Comparison of ENCODE assay signal across 18 cellular contexts in the genomic region with DNA sequence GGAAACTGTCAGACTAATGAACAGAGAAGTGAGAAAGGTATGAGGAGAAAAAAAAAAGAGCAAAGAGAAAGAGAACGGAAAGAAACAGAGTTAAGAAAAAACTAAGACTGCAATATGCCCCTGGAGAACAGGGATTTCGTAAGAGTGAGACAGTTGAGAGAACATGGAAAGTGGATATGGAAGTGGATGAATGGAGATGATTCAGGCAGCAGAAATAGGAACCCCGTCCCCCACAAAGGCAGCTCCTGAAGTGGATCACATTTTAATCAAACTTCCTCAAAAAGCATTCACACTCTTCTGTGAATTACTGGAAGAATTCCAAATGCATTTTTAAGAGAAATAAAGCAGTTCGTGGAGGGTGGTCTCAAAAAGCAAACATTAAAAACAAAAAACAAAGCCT.
DNase-seq lines count a peak whose midpoint lies in the region; ATAC-seq and TF ChIP-seq lines count a peak whose summit lies in the region.
"Had no signal": no experiment of that assay in that cellular context is flagged by ENCODE, and none has a peak within 500 bp of the region (broad histone marks: within the 10 kb centered on the region; RNA-seq: fewer than 3 reads in every experiment).

No MANE protein-coding gene starts in this region.

- no peak overlapping the region for H2BK120ac ChIP-seq in neuronal stem cell (ENCODE audit: low read depth, low read length)

- H3K4me3 Mint-ChIP-seq in activated CD4-positive, alpha-beta memory T cell treated with anti-CD3 and anti-CD28 coated beads for 36 hours, result no peak overlapping the region
- H3K4me3 Mint-ChIP-seq in activated CD8-positive, alpha-beta T cell treated with anti-CD3 and anti-CD28 coated beads, Interleukin-2, amount 10 ng/mL, durations not matched to agents 7 days and 5 days, result no peak overlapping the region
- H3K4me3 Mint-ChIP-seq: activated naive CD8-positive, alpha-beta T cell treated with anti-CD3 and anti-CD28 coated beads, Interleukin-2, amount 50 U/mL, for 24 hours; activated T-cell treated with anti-CD3 and anti-CD28 coated beads, Interleukin-2, amount 50 U/mL, for 24 hours; stimulated activated memory B cell treated with anti-CD40 and anti-IgM and Interleukin-4, amounts not matched to agents 10 μg/mL and 1 μg/mL and 100 μg/mL, for 72 hours had no signal

- H3K23ac ChIP-seq in neuronal stem cell (ENCODE audit: low read depth, low read length, poor library complexity), result no peak overlapping the region

- peak; percentile 83 for DNase-seq in CD1c-positive myeloid dendritic cell (ENCODE audit: extremely low spot score)
- peak; percentile 83 for DNase-seq in fibroblast of mammary gland (ENCODE audit: low read depth)
- DNase-seq in neuronal stem cell (ENCODE audit: low spot score), result no peak
- DNase-seq in activated CD4-positive, alpha-beta memory T cell treated with anti-CD3 and anti-CD28 coated beads for 36 hours, result no peak
- no peak for DNase-seq in activated CD8-positive, alpha-beta T cell treated with anti-CD3 and anti-CD28 coated beads, Interleukin-2, amount 10 ng/mL, durations not matched to agents 7 days and 5 days
- DNase-seq: activated naive CD8-positive, alpha-beta T cell treated with anti-CD3 and anti-CD28 coated beads, Interleukin-2, amount 50 U/mL, for 24 hours; activated T-cell treated with anti-CD3 and anti-CD28 coated beads, Interleukin-2, amount 50 U/mL, for 24 hours; gastrocnemius medialis; NCI-H2171; stimulated activated CD4-positive, alpha-beta T cell treated with anti-CD3 and anti-CD28 coated beads, Interleukin-2, amount 100 ng/mL, for 48 hours; SW 1271; uterus had no signal

- H3K27me3 Mint-ChIP-seq in activated CD4-positive, alpha-beta memory T cell treated with anti-CD3 and anti-CD28 coated beads for 36 hours, result peaks cover 2% of the 10 kb centered on the region
- H3K27me3 Mint-ChIP-seq in activated CD8-positive, alpha-beta T cell treated with anti-CD3 and anti-CD28 coated beads, Interleukin-2, amount 10 ng/mL, durations not matched to agents 7 days and 5 days (ENCODE audit: low read depth), result no peaks in the 10 kb centered on the region

- H3K9ac ChIP-seq in OCI-LY3 (ENCODE audit: low read length) (no peak overlapping the region), neuronal stem cell (ENCODE audit: low read depth, low read length, poor library complexity) (no peak overlapping the region)

- POLR2A ChIA-PET in activated CD4-positive, alpha-beta memory T cell treated with anti-CD3 and anti-CD28 coated beads for 36 hours (lab: Charles Lee), result no interaction called here
- POLR2A ChIA-PET in activated CD8-positive, alpha-beta T cell treated with anti-CD3 and anti-CD28 coated beads, Interleukin-2, amount 10 ng/mL, durations not matched to agents 7 days and 5 days (lab: Charles Lee), result no interaction called here

- H3K27me3 ChIP-seq in OCI-LY3 (ENCODE audit: low read depth, low read length) (no peaks in the 10 kb centered on the region), neuronal stem cell (ENCODE audit: control insufficient read depth in 3 of 3, insufficient read depth in 3 of 3, low read depth in 1 of 3, low read length in 3 of 3) (no peaks in the 10 kb centered on the region)
- H3K27me3 ChIP-seq: gastrocnemius medialis, uterus had no signal

- TF ChIP-seq CTCF in OCI-LY3 (IDR thresholded peaks at IDR 0.05; ENCODE audit: low read depth, low read length) (no peak), fibroblast of mammary gland (conservative IDR thresholded peaks at IDR 0.05; ENCODE audit: control insufficient read depth, insufficient read depth, low read depth, low read length) (no peak)

- no peak overlapping the region for H4K8ac ChIP-seq in neuronal stem cell (ENCODE audit: low read depth, low read length)

- peaks cover 8% of the 10 kb centered on the region for H3K4me1 ChIP-seq in OCI-LY3 (ENCODE audit: low read length)
- H3K4me1 ChIP-seq in neuronal stem cell (ENCODE audit: control insufficient read depth in 2 of 2, insufficient read depth in 1 of 2, low read depth in 1 of 2, low read length in 2 of 2), result peaks cover 3 to 13% of the 10 kb centered on the region in 2 donors
- H3K4me1 ChIP-seq: gastrocnemius medialis, uterus had no signal

- no peak overlapping the region for H4K91ac ChIP-seq in neuronal stem cell (ENCODE audit: low read depth, low read length, poor library complexity)

- H3K4ac ChIP-seq in neuronal stem cell (ENCODE audit: low read length), result no peak overlapping the region

- H3K4me2 ChIP-seq in OCI-LY3 (ENCODE audit: low read length) (peak overlapping the region; percentile 43), neuronal stem cell (ENCODE audit: insufficient read depth, low read length, poor library complexity, severe bottlenecking) (no peak overlapping the region)

- H2AK5ac ChIP-seq in neuronal stem cell (ENCODE audit: low read depth, low read length), result no peak overlapping the region

- no peaks in the 10 kb centered on the region for H3K9me3 Mint-ChIP-seq in activated CD4-positive, alpha-beta memory T cell treated with anti-CD3 and anti-CD28 coated beads for 36 hours
- H3K9me3 Mint-ChIP-seq in activated CD8-positive, alpha-beta T cell treated with anti-CD3 and anti-CD28 coated beads, Interleukin-2, amount 10 ng/mL, durations not matched to agents 7 days and 5 days (ENCODE audit: insufficient read depth), result no peaks in the 10 kb centered on the region
- H3K9me3 Mint-ChIP-seq: activated T-cell treated with anti-CD3 and anti-CD28 coated beads, Interleukin-2, amount 50 U/mL, for 24 hours had no signal

- no peaks in the 10 kb centered on the region for H4K20me1 ChIP-seq in OCI-LY3 (ENCODE audit: insufficient read depth, low read length)

- H2BK15ac ChIP-seq in neuronal stem cell (ENCODE audit: low read length), result no peak overlapping the region

- H3K18ac ChIP-seq in neuronal stem cell (ENCODE audit: low read length), result no peak overlapping the region

- ATAC-seq in GM18511 (IDR thresholded peaks at IDR 0.05; ENCODE audit: unreplicated experiment) (no peak), HG03139 (IDR thresholded peaks at IDR 0.05; ENCODE audit: unreplicated experiment) (no peak)
- ATAC-seq in activated CD8-positive, alpha-beta T cell treated with anti-CD3 and anti-CD28 coated beads, Interleukin-2, amount 10 ng/mL, durations not matched to agents 7 days and 5 days, result no peak
- ATAC-seq: activated CD4-positive, CD25-positive, alpha-beta regulatory T cell treated with anti-CD3 and anti-CD28 coated beads, Interleukin-2, amount 50 U/mL, for 24 hours; activated naive CD8-positive, alpha-beta T cell treated with anti-CD3 and anti-CD28 coated beads, Interleukin-2, amount 50 U/mL, for 24 hours; gastrocnemius medialis; stimulated activated memory B cell treated with anti-CD40 and anti-IgM and Interleukin-4, amounts not matched to agents 10 μg/mL and 1 μg/mL and 100 μg/mL, for 72 hours had no signal

- no peak overlapping the region for H3K27ac Mint-ChIP-seq in activated CD4-positive, alpha-beta memory T cell treated with anti-CD3 and anti-CD28 coated beads for 36 hours
- no peak overlapping the region for H3K27ac Mint-ChIP-seq in activated CD8-positive, alpha-beta T cell treated with anti-CD3 and anti-CD28 coated beads, Interleukin-2, amount 10 ng/mL, durations not matched to agents 7 days and 5 days
- H3K27ac Mint-ChIP-seq: activated naive CD8-positive, alpha-beta T cell treated with anti-CD3 and anti-CD28 coated beads, Interleukin-2, amount 50 U/mL, for 24 hours; activated T-cell treated with anti-CD3 and anti-CD28 coated beads, Interleukin-2, amount 50 U/mL, for 24 hours; stimulated activated memory B cell treated with anti-CD40 and anti-IgM and Interleukin-4, amounts not matched to agents 10 μg/mL and 1 μg/mL and 100 μg/mL, for 72 hours had no signal

- CTCF ChIA-PET in activated CD4-positive, alpha-beta memory T cell treated with anti-CD3 and anti-CD28 coated beads for 36 hours (lab: Charles Lee), result interaction anchor here (1.5 kb wide), 1 partner anchor 14 kb away, joined by 4 read pairs; no protein-coding TSS in a partner anchor
- CTCF ChIA-PET in activated CD8-positive, alpha-beta T cell treated with anti-CD3 and anti-CD28 coated beads, Interleukin-2, amount 10 ng/mL, durations not matched to agents 7 days and 5 days (lab: Charles Lee), result no interaction called here

- H2AFZ ChIP-seq in OCI-LY3 (ENCODE audit: low read depth, low read length) (peak overlapping the region; percentile 24; the same call in 1 of the 2 replicates), neuronal stem cell (ENCODE audit: low read length) (peak overlapping the region; percentile 50)

- no peaks in the 10 kb centered on the region for H3K9me3 ChIP-seq in OCI-LY3 (ENCODE audit: insufficient read depth, low read length)
- peaks cover 0 to 1% of the 10 kb centered on the region in 2 donors for H3K9me3 ChIP-seq in neuronal stem cell (replicated peaks in 1 of 2; ENCODE audit: control insufficient read depth in 2 of 2, insufficient read depth in 1 of 2, low read depth in 1 of 2, low read length in 2 of 2)
- H3K9me3 ChIP-seq: gastrocnemius medialis, uterus had no signal

- no peaks in the 10 kb centered on the region for H3K79me2 ChIP-seq in OCI-LY3 (ENCODE audit: low read length)

- no peaks in the 10 kb centered on the region for H3K79me1 ChIP-seq in neuronal stem cell (ENCODE audit: low read depth, low read length)

- no peak overlapping the region for H3K14ac ChIP-seq in neuronal stem cell (ENCODE audit: low read length)

- no peak overlapping the region for H2BK12ac ChIP-seq in neuronal stem cell (ENCODE audit: low read length)

- intact Hi-C loops in activated CD4-positive, alpha-beta memory T cell treated with anti-CD3 and anti-CD28 coated beads for 36 hours (cut with micrococcal nuclease), result no loop called here

- no peak overlapping the region for H2BK5ac ChIP-seq in neuronal stem cell (ENCODE audit: low read length)

- no peaks in the 10 kb centered on the region for H3K4me1 Mint-ChIP-seq in activated CD4-positive, alpha-beta memory T cell treated with anti-CD3 and anti-CD28 coated beads for 36 hours (ENCODE audit: low read depth)
- no peaks in the 10 kb centered on the region for H3K4me1 Mint-ChIP-seq in activated CD8-positive, alpha-beta T cell treated with anti-CD3 and anti-CD28 coated beads, Interleukin-2, amount 10 ng/mL, durations not matched to agents 7 days and 5 days (ENCODE audit: low read depth)
- H3K4me1 Mint-ChIP-seq: activated naive CD8-positive, alpha-beta T cell treated with anti-CD3 and anti-CD28 coated beads, Interleukin-2, amount 50 U/mL, for 24 hours had no signal

- H3K27ac ChIP-seq in OCI-LY3 (ENCODE audit: low read length), result no peak overlapping the region
- no peak overlapping the region for H3K27ac ChIP-seq in neuronal stem cell (replicated peaks; ENCODE audit: low read length)
- H3K27ac ChIP-seq: C4-2B, gastrocnemius medialis, uterus had no signal

- no CpG with 5 or more reads among the region's 4 CpGs for WGBS in neuronal stem cell (ENCODE audit: extremely low coverage in 2 of 2, insufficient read length in 2 of 2, insufficient replicate concordance in 1 of 2), 2 donors

- no peaks in the 10 kb centered on the region for H3K36me3 ChIP-seq in OCI-LY3 (replicated peaks; ENCODE audit: low read depth, low read length)
- H3K36me3 ChIP-seq in neuronal stem cell (replicated peaks in 1 of 2; ENCODE audit: control insufficient read depth in 2 of 2, insufficient read depth in 2 of 2, low read length in 2 of 2), result no peaks in the 10 kb centered on the region
- H3K36me3 ChIP-seq: gastrocnemius medialis, uterus had no signal

- H3K4me3 ChIP-seq in OCI-LY3 (ENCODE audit: low read length), result 0 out of 2 replicates have a peak overlapping the region, but pooled peaks have one; percentile 27
- H3K4me3 ChIP-seq in fibroblast of mammary gland (ENCODE audit: control insufficient read depth, low read depth, low read length), result no peak overlapping the region
- no peak overlapping the region for H3K4me3 ChIP-seq in neuronal stem cell (ENCODE audit: low read length in 2 of 2)
- H3K4me3 ChIP-seq: gastrocnemius medialis, uterus had no signal

- no peaks in the 10 kb centered on the region for H3K36me3 Mint-ChIP-seq in activated CD4-positive, alpha-beta memory T cell treated with anti-CD3 and anti-CD28 coated beads for 36 hours
- no peaks in the 10 kb centered on the region for H3K36me3 Mint-ChIP-seq in activated CD8-positive, alpha-beta T cell treated with anti-CD3 and anti-CD28 coated beads, Interleukin-2, amount 10 ng/mL, durations not matched to agents 7 days and 5 days (ENCODE audit: low read depth)
- H3K36me3 Mint-ChIP-seq: stimulated activated memory B cell treated with anti-CD40 and anti-IgM and Interleukin-4, amounts not matched to agents 10 μg/mL and 1 μg/mL and 100 μg/mL, for 72 hours had no signal

Comparison
In these comparisons a context has a peak if more than half of its experiments do, and no peak if none do; other contexts are left out.
1. DNase-seq: peak in CD1c-positive myeloid dendritic cell (single experiment) and fibroblast of mammary gland (single experiment); none in neuronal stem cell (single experiment), activated CD4-positive, alpha-beta memory T cell treated with anti-CD3 and anti-CD28 coated beads for 36 hours (single experiment) and activated CD8-positive, alpha-beta T cell treated with anti-CD3 and anti-CD28 coated beads, Interleukin-2, amount 10 ng/mL, durations not matched to agents 7 days and 5 days (single experiment).